Comparison of ENCODE assay signal across 16 cellular contexts in genomic region chr11:103662880-103663279, GRCh38.
DNase-seq lines count a peak whose midpoint lies in the region; ATAC-seq, FAIRE-seq and TF ChIP-seq lines count a peak whose summit lies in the region.
"Had no signal": no experiment of that assay in that cellular context is flagged by ENCODE, and none has a peak within 500 bp of the region (broad histone marks: within the 10 kb centered on the region; RNA-seq: fewer than 3 reads in every experiment).

No MANE protein-coding gene starts in this region.

- H3K27me3 Mint-ChIP-seq in naive B cell, result no peaks in the 10 kb centered on the region
- H3K27me3 Mint-ChIP-seq: CD8-positive, alpha-beta memory T cell had no signal

- H3K9me3 ChIP-seq in Loucy (ENCODE audit: insufficient read depth, low read depth, low read length), result no peaks in the 10 kb centered on the region
- H3K9me3 ChIP-seq in SU-DHL-6 (ENCODE audit: insufficient read depth, low read length), result no peaks in the 10 kb centered on the region
- H3K9me3 ChIP-seq: ovary, thyroid gland had no signal

- no peak overlapping the region for H3K27ac ChIP-seq in SU-DHL-6 (ENCODE audit: low read depth, low read length)
- H3K27ac ChIP-seq: ovary, thyroid gland had no signal

- H3K9me3 Mint-ChIP-seq in naive B cell, result no peaks in the 10 kb centered on the region
- H3K9me3 Mint-ChIP-seq: CD8-positive, alpha-beta memory T cell had no signal

- no peaks in the 10 kb centered on the region for H3F3A ChIP-seq in Loucy (ENCODE audit: low read depth)
- H3F3A ChIP-seq in SU-DHL-6 (ENCODE audit: insufficient read depth), result no peaks in the 10 kb centered on the region

- no peaks in the 10 kb centered on the region for H3K36me3 ChIP-seq in Loucy (ENCODE audit: insufficient read depth, low read length)
- no peaks in the 10 kb centered on the region for H3K36me3 ChIP-seq in SU-DHL-6 (ENCODE audit: low read length)
- H3K36me3 ChIP-seq: ovary, thyroid gland had no signal

- no peaks in the 10 kb centered on the region for H4K20me1 ChIP-seq in Loucy (ENCODE audit: insufficient read depth, low read length, poor library complexity, severe bottlenecking)
- H4K20me1 ChIP-seq in SU-DHL-6 (ENCODE audit: low read depth, low read length), result no peaks in the 10 kb centered on the region

- H3K27me3 ChIP-seq in Loucy (ENCODE audit: insufficient read depth, low read length, poor library complexity, severe bottlenecking) (no peaks in the 10 kb centered on the region), SU-DHL-6 (ENCODE audit: low read length) (no peaks in the 10 kb centered on the region)
- H3K27me3 ChIP-seq: ovary, thyroid gland had no signal

- H3K36me3 Mint-ChIP-seq in naive B cell, result no peaks in the 10 kb centered on the region
- H3K36me3 Mint-ChIP-seq: CD8-positive, alpha-beta memory T cell; mesothelial cell of epicardium had no signal

- peaks cover 14% of the 10 kb centered on the region for H3K4me1 ChIP-seq in Loucy (ENCODE audit: insufficient read depth, low read length, poor library complexity, severe bottlenecking)
- H3K4me1 ChIP-seq: thyroid gland had no signal

- DNase-seq in naive B cell (peak; percentile 42), left colon (no peak), D721Med (ENCODE audit: insufficient read length, low spot score) (no peak)
- no peak for DNase-seq in effector CD4-positive, alpha-beta T cell
- DNase-seq: activated CD4-positive, CD25-positive, alpha-beta regulatory T cell treated with anti-CD3 and anti-CD28 coated beads, Interleukin-2, amount 50 U/mL, for 72 hours; activated T-cell treated with anti-CD3 and anti-CD28 coated beads, Interleukin-2, amount 50 U/mL, for 1 hour; CD8-positive, alpha-beta memory T cell; NCI-H1092; NCI-H526 treated with DMSO at 0.1 percent for 48 hours; ovary; thyroid gland had no signal

- peak overlapping the region; percentile 58 for H3K4me3 ChIP-seq in Loucy (ENCODE audit: low read length, poor library complexity, severe bottlenecking)
- no peak overlapping the region for H3K4me3 ChIP-seq in SU-DHL-6 (ENCODE audit: insufficient read depth, low read length, poor library complexity, severe bottlenecking)
- H3K4me3 ChIP-seq: ovary, thyroid gland had no signal

- ATAC-seq in GM19035 (IDR thresholded peaks at IDR 0.05; ENCODE audit: unreplicated experiment) (peak; percentile 51), naive B cell (ENCODE audit: low read depth in 2 of 2) (peak; percentile 96 to 98), left colon (no peak), GM21360 (IDR thresholded peaks at IDR 0.05; ENCODE audit: unreplicated experiment) (no peak)

- H2AFZ ChIP-seq in Loucy (ENCODE audit: low read length) (peak overlapping the region; percentile 82), SU-DHL-6 (ENCODE audit: low read depth, low read length, severe bottlenecking) (peak overlapping the region; percentile 2)

- intact Hi-C loops in left colon (cut with DNase I, micrococcal nuclease), result no loop called here

- H3K9ac ChIP-seq in Loucy (ENCODE audit: low read depth, low read length, poor library complexity, severe bottlenecking) (peak overlapping the region; percentile 8), SU-DHL-6 (ENCODE audit: low read length) (no peak overlapping the region)

- H3K4me2 ChIP-seq in Loucy (ENCODE audit: low read depth, low read length, poor library complexity, severe bottlenecking) (peak overlapping the region; percentile 71), SU-DHL-6 (ENCODE audit: low read depth, low read length, poor library complexity, severe bottlenecking) (peak overlapping the region; percentile 30)

- no peaks in the 10 kb centered on the region for H3K79me2 ChIP-seq in Loucy (ENCODE audit: insufficient read depth, low read length)
- no peaks in the 10 kb centered on the region for H3K79me2 ChIP-seq in SU-DHL-6 (ENCODE audit: insufficient read depth, low read length)

- TF ChIP-seq CTCF in Loucy (conservative IDR thresholded peaks at IDR 0.05; ENCODE audit: low read length) (no peak), SU-DHL-6 (IDR thresholded peaks at IDR 0.05; ENCODE audit: insufficient read depth, low read length, poor library complexity, severe bottlenecking) (no peak), D721Med (IDR thresholded peaks at IDR 0.05; ENCODE audit: insufficient read depth, missing control alignments) (no peak)

- H3K9me2 ChIP-seq in Loucy (replicated peaks; ENCODE audit: low read depth, low read length) (no peaks in the 10 kb centered on the region), SU-DHL-6 (replicated peaks; ENCODE audit: insufficient read depth, low read length) (no peaks in the 10 kb centered on the region)

- peak overlapping the region in 6 of 8 donors; percentile 0 to 73 (median 40) for H3K4me3 Mint-ChIP-seq in naive B cell
- H3K4me3 Mint-ChIP-seq: CD8-positive, alpha-beta memory T cell; mesothelial cell of epicardium had no signal

- FAIRE-seq in D721Med (lab: Jason Lieb, UNC), result no peak

- H3K4me1 Mint-ChIP-seq in naive B cell, result peaks cover 14 to 20% (median 18%) of the 10 kb centered on the region in 3 donors

- peak overlapping the region; percentile 16 to 89 (median 46) for H3K27ac Mint-ChIP-seq in naive B cell
- H3K27ac Mint-ChIP-seq: CD8-positive, alpha-beta memory T cell; mesothelial cell of epicardium had no signal

Comparison
In these comparisons a context has a peak if more than half of its experiments do, and no peak if none do; other contexts are left out.
1. ATAC-seq: peak in GM19035 (single experiment) and naive B cell (2 of 2); none in left colon (single experiment) and GM21360 (single experiment).